Comparison of ENCODE assay signal across 1 cellular context in genomic region chr15:37638139-37638538, GRCh38.
TF ChIP-seq lines count a peak whose summit lies in the region.

No MANE protein-coding gene starts in this region.

TF ChIP-seq in GM23338, 12 proteins besides CTCF, POLR2A, EP300 and RAD21 (continued from another document):
- TF ChIP-seq, protein P1, sequence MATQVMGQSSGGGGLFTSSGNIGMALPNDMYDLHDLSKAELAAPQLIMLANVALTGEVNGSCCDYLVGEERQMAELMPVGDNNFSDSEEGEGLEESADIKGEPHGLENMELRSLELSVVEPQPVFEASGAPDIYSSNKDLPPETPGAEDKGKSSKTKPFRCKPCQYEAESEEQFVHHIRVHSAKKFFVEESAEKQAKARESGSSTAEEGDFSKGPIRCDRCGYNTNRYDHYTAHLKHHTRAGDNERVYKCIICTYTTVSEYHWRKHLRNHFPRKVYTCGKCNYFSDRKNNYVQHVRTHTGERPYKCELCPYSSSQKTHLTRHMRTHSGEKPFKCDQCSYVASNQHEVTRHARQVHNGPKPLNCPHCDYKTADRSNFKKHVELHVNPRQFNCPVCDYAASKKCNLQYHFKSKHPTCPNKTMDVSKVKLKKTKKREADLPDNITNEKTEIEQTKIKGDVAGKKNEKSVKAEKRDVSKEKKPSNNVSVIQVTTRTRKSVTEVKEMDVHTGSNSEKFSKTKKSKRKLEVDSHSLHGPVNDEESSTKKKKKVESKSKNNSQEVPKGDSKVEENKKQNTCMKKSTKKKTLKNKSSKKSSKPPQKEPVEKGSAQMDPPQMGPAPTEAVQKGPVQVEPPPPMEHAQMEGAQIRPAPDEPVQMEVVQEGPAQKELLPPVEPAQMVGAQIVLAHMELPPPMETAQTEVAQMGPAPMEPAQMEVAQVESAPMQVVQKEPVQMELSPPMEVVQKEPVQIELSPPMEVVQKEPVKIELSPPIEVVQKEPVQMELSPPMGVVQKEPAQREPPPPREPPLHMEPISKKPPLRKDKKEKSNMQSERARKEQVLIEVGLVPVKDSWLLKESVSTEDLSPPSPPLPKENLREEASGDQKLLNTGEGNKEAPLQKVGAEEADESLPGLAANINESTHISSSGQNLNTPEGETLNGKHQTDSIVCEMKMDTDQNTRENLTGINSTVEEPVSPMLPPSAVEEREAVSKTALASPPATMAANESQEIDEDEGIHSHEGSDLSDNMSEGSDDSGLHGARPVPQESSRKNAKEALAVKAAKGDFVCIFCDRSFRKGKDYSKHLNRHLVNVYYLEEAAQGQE (IDR thresholded peaks at IDR 0.05; ENCODE audit: unreplicated experiment), result no peak
- TF ChIP-seq NANOG (IDR thresholded peaks at IDR 0.05; ENCODE audit: borderline replicate concordance), result no peak
- TF ChIP-seq, protein P2, sequence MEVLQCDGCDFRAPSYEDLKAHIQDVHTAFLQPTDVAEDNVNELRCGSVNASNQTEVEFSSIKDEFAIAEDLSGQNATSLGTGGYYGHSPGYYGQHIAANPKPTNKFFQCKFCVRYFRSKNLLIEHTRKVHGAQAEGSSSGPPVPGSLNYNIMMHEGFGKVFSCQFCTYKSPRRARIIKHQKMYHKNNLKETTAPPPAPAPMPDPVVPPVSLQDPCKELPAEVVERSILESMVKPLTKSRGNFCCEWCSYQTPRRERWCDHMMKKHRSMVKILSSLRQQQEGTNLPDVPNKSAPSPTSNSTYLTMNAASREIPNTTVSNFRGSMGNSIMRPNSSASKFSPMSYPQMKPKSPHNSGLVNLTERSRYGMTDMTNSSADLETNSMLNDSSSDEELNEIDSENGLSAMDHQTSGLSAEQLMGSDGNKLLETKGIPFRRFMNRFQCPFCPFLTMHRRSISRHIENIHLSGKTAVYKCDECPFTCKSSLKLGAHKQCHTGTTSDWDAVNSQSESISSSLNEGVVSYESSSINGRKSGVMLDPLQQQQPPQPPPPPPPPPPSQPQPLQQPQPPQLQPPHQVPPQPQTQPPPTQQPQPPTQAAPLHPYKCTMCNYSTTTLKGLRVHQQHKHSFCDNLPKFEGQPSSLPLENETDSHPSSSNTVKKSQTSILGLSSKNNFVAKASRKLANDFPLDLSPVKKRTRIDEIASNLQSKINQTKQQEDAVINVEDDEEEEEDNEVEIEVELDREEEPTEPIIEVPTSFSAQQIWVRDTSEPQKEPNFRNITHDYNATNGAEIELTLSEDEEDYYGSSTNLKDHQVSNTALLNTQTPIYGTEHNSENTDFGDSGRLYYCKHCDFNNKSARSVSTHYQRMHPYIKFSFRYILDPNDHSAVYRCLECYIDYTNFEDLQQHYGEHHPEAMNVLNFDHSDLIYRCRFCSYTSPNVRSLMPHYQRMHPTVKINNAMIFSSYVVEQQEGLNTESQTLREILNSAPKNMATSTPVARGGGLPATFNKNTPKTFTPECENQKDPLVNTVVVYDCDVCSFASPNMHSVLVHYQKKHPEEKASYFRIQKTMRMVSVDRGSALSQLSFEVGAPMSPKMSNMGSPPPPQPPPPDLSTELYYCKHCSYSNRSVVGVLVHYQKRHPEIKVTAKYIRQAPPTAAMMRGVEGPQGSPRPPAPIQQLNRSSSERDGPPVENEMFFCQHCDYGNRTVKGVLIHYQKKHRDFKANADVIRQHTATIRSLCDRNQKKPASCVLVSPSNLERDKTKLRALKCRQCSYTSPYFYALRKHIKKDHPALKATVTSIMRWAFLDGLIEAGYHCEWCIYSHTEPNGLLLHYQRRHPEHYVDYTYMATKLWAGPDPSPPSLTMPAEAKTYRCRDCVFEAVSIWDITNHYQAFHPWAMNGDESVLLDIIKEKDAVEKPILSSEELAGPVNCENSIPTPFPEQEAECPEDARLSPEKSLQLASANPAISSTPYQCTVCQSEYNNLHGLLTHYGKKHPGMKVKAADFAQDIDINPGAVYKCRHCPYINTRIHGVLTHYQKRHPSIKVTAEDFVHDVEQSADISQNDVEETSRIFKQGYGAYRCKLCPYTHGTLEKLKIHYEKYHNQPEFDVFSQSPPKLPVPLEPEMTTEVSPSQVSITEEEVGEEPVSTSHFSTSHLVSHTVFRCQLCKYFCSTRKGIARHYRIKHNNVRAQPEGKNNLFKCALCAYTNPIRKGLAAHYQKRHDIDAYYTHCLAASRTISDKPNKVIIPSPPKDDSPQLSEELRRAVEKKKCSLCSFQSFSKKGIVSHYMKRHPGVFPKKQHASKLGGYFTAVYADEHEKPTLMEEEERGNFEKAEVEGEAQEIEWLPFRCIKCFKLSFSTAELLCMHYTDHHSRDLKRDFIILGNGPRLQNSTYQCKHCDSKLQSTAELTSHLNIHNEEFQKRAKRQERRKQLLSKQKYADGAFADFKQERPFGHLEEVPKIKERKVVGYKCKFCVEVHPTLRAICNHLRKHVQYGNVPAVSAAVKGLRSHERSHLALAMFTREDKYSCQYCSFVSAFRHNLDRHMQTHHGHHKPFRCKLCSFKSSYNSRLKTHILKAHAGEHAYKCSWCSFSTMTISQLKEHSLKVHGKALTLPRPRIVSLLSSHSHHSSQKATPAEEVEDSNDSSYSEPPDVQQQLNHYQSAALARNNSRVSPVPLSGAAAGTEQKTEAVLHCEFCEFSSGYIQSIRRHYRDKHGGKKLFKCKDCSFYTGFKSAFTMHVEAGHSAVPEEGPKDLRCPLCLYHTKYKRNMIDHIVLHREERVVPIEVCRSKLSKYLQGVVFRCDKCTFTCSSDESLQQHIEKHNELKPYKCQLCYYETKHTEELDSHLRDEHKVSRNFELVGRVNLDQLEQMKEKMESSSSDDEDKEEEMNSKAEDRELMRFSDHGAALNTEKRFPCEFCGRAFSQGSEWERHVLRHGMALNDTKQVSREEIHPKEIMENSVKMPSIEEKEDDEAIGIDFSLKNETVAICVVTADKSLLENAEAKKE (CRISPR knock-in tag; IDR thresholded peaks at IDR 0.05), result no peak
TF ChIP-seq in GM23338: peak in this region for 0.
